8 cellular contexts compared by ENCODE assay signal in the genomic region with DNA sequence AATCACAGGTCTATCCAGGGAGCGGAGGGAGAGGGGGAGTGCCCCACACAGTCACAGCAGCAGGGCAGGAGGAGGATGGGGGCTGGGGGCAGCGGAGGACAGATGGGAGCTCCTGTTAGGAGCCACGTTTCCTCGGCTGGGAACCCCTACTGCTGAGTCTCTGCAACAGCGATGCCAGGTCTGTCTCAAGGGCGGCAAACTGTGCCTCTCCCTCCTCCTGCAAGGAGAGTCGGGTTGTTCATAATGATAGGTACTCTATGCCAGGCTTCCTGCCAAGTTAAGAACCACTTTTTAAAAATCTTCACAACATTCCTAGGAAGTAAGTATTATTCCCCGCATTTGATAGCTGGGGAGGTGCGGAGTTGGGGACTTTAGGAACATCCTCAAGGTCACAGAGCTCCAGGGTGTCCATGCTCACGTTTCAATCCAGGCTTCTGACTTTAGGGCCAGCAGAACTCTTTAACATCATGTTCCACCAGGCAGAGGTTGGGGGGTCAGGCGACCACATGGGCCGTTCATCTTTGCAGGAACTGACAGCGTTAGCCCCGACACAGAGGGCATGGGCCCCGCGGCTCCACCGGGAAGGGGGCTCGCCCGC.
A peak's percentile ranks its signal among the peaks of the same experiment; 100 is the strongest.
DNase-seq lines count a peak whose midpoint lies in the region; ATAC-seq and TF ChIP-seq lines count a peak whose summit lies in the region.

No MANE protein-coding gene starts in this region.

- CTCF ChIA-PET in CD4-positive, alpha-beta memory T cell (lab: Charles Lee; ENCODE audit: partially characterized antibody), result interaction anchor here (0.6 to 8.1 kb wide), 16 partner anchors 9 to 596 kb away, joined by 3 to 135 read pairs (median 4); a partner anchor contains a TSS

- no peak for TF ChIP-seq CTCF in epithelial cell of esophagus (IDR thresholded peaks at IDR 0.05; ENCODE audit: insufficient read depth, low read depth, low read length, missing control alignments)

- H3K27me3 ChIP-seq in CD4-positive, alpha-beta memory T cell (ENCODE audit: insufficient read depth, low read length), result peaks cover 5% of the 10 kb centered on the region
- no peaks in the 10 kb centered on the region for H3K27me3 ChIP-seq in SJSA1 (replicated peaks)

- H3K4me1 ChIP-seq in CD4-positive, alpha-beta memory T cell (ENCODE audit: insufficient read depth, low read length), result no peaks in the 10 kb centered on the region
- H3K4me1 ChIP-seq in SJSA1 (replicated peaks), result peaks cover 54% of the 10 kb centered on the region

- H3K4me1 Mint-ChIP-seq in CD4-positive, alpha-beta memory T cell, result peaks cover 0 to 6% (median 2%) of the 10 kb centered on the region in 4 donors
- H3K4me1 Mint-ChIP-seq in natural killer cell treated with Interleukin-12 subunit alpha and Interleukin-12 subunit beta and Interleukin-15 and Interleukin-18, amount 100 ng/mL, for 72 hours (ENCODE audit: low read depth in 2 of 2), result peaks cover 12 to 13% of the 10 kb centered on the region in 2 donors

- no peaks in the 10 kb centered on the region for H3K36me3 Mint-ChIP-seq in CD4-positive, alpha-beta memory T cell
- H3K36me3 Mint-ChIP-seq in natural killer cell treated with Interleukin-12 subunit alpha and Interleukin-12 subunit beta and Interleukin-15 and Interleukin-18, amount 100 ng/mL, for 72 hours, result no peaks in the 10 kb centered on the region

- H3K4me3 ChIP-seq in CD4-positive, alpha-beta memory T cell (ENCODE audit: low read length in 2 of 2), result peak overlapping the region in 1 of 2 donors; percentile 26
- H3K4me3 ChIP-seq in SJSA1 (peak overlapping the region; percentile 47), epithelial cell of esophagus (ENCODE audit: low read length) (no peak overlapping the region)

- ATAC-seq in HG03342 (IDR thresholded peaks at IDR 0.05; ENCODE audit: unreplicated experiment) (peak; percentile 5), HG03108 (IDR thresholded peaks at IDR 0.05; ENCODE audit: unreplicated experiment) (no peak), GM18517 (IDR thresholded peaks at IDR 0.05; ENCODE audit: unreplicated experiment) (no peak)
- no peak for ATAC-seq in natural killer cell treated with Interleukin-12 subunit alpha and Interleukin-12 subunit beta and Interleukin-15 and Interleukin-18, amount 100 ng/mL, for 72 hours

- DNase-seq in CD4-positive, alpha-beta memory T cell, result no peak
- DNase-seq in SJSA1 (ENCODE audit: low read depth in 1 of 2, low spot score in 2 of 2) (peak in 1 of 2 experiments; percentile 55), epithelial cell of esophagus (ENCODE audit: low read depth) (peak; percentile 26), epidermal melanocyte (ENCODE audit: insufficient read length, low spot score) (no peak)
- no peak for DNase-seq in natural killer cell treated with Interleukin-12 subunit alpha and Interleukin-12 subunit beta and Interleukin-15 and Interleukin-18, amount 100 ng/mL, for 72 hours (ENCODE audit: low spot score)

- POLR2A ChIA-PET in CD4-positive, alpha-beta memory T cell (lab: Charles Lee; ENCODE audit: partially characterized antibody), result interaction anchor here (0.7 to 2.2 kb wide), 2 partner anchors 98 to 102 kb away, joined by 3 to 5 read pairs; a partner anchor contains a TSS

- H3K27ac ChIP-seq in CD4-positive, alpha-beta memory T cell (ENCODE audit: low read depth, low read length), result no peak overlapping the region
- peak overlapping the region; percentile 97 for H3K27ac ChIP-seq in SJSA1

- H3K9me3 Mint-ChIP-seq in CD4-positive, alpha-beta memory T cell, result no peaks in the 10 kb centered on the region
- no peaks in the 10 kb centered on the region for H3K9me3 Mint-ChIP-seq in natural killer cell treated with Interleukin-12 subunit alpha and Interleukin-12 subunit beta and Interleukin-15 and Interleukin-18, amount 100 ng/mL, for 72 hours

- H3K9me3 ChIP-seq in CD4-positive, alpha-beta memory T cell (ENCODE audit: control insufficient read depth in 1 of 2, low read length in 2 of 2), result no peaks in the 10 kb centered on the region
- H3K9me3 ChIP-seq in SJSA1 (replicated peaks), result no peaks in the 10 kb centered on the region

- intact Hi-C loops in CD4-positive, alpha-beta memory T cell (cut with micrococcal nuclease), result loop anchor here (2.0 kb wide), 1 partner anchor 649 kb away; no protein-coding TSS in a partner anchor

- H3K27me3 Mint-ChIP-seq in CD4-positive, alpha-beta memory T cell, result peaks cover 5 to 8% of the 10 kb centered on the region in 2 donors
- H3K27me3 Mint-ChIP-seq in natural killer cell treated with Interleukin-12 subunit alpha and Interleukin-12 subunit beta and Interleukin-15 and Interleukin-18, amount 100 ng/mL, for 72 hours, result peaks cover 22 to 31% of the 10 kb centered on the region in 2 donors

- no peaks in the 10 kb centered on the region for H3K36me3 ChIP-seq in CD4-positive, alpha-beta memory T cell (ENCODE audit: insufficient read depth, low read length)
- no peaks in the 10 kb centered on the region for H3K36me3 ChIP-seq in SJSA1

- H3K4me3 Mint-ChIP-seq in CD4-positive, alpha-beta memory T cell, result peak overlapping the region; percentile 72 to 87 (median 79)
- peak overlapping the region; percentile 44 for H3K4me3 Mint-ChIP-seq in natural killer cell treated with Interleukin-12 subunit alpha and Interleukin-12 subunit beta and Interleukin-15 and Interleukin-18, amount 100 ng/mL, for 72 hours

- H3K27ac Mint-ChIP-seq in CD4-positive, alpha-beta memory T cell, result peak overlapping the region in 1 of 7 donors; percentile 53
- no peak overlapping the region for H3K27ac Mint-ChIP-seq in natural killer cell treated with Interleukin-12 subunit alpha and Interleukin-12 subunit beta and Interleukin-15 and Interleukin-18, amount 100 ng/mL, for 72 hours
